In the genomic region with DNA sequence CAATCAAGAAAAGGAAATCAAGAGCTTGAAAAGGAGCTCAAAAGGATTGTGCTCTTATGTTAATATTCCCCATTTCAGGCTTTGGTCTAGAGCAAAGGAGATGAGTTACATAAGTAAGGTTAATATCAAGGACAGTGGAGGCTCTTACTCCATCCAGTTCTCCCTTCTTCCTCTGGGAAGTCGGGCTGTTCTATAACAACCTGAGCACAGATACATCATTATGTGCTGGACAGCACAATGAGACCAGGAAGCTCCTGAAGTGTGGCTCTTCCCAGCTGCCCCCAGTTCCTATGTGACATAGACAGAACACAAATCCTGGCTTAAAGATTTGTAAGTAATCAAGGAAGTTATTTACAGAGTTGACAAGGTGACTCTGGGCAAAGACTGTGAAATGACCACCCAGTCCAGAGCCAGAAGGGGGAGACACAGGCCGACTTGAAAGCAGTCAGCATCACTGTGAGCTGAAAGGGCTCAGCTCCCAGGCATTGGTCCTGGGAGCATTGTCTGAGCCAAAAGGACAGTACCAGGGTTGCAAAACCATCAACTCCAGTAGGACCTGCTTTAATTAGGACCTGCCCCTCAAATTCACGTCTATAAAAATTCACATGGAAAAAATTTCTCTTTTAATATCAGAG, we compare ENCODE assay signal across 9 cellular contexts.
A peak's percentile ranks its signal among the peaks of the same experiment; 100 is the strongest.
DNase-seq lines count a peak whose midpoint lies in the region; ATAC-seq lines count a peak whose summit lies in the region.
"Had no signal": no experiment of that assay in that cellular context is flagged by ENCODE, and none has a peak within 500 bp of the region (broad histone marks: within the 10 kb centered on the region; RNA-seq: fewer than 3 reads in every experiment).

No MANE protein-coding gene starts in this region.

- H3K9me3 Mint-ChIP-seq in stimulated activated naive CD8-positive, alpha-beta T cell treated with anti-CD3 and anti-CD28 coated beads, Interleukin-15, amount 100 ng/mL, for 72 hours, result peaks cover 0 to 10% of the 10 kb centered on the region in 2 donors
- no peaks in the 10 kb centered on the region for H3K9me3 Mint-ChIP-seq in activated naive CD8-positive, alpha-beta T cell treated with anti-CD3 and anti-CD28 coated beads for 36 hours
- H3K9me3 Mint-ChIP-seq: activated naive CD4-positive, alpha-beta T cell treated with anti-CD3 and anti-CD28 coated beads, Interleukin-2, amount 50 U/mL, for 24 hours had no signal

- no peaks in the 10 kb centered on the region for H3K4me1 Mint-ChIP-seq in stimulated activated naive CD8-positive, alpha-beta T cell treated with anti-CD3 and anti-CD28 coated beads, Interleukin-15, amount 100 ng/mL, for 72 hours
- no peaks in the 10 kb centered on the region for H3K4me1 Mint-ChIP-seq in activated naive CD8-positive, alpha-beta T cell treated with anti-CD3 and anti-CD28 coated beads for 36 hours
- H3K4me1 Mint-ChIP-seq: activated naive CD4-positive, alpha-beta T cell treated with anti-CD3 and anti-CD28 coated beads, Interleukin-2, amount 50 U/mL, for 24 hours had no signal

- H3K36me3 Mint-ChIP-seq in activated naive CD8-positive, alpha-beta T cell treated with anti-CD3 and anti-CD28 coated beads for 36 hours, result no peaks in the 10 kb centered on the region
- H3K36me3 Mint-ChIP-seq: activated naive CD4-positive, alpha-beta T cell treated with anti-CD3 and anti-CD28 coated beads, Interleukin-2, amount 50 U/mL, for 24 hours had no signal

- no peaks in the 10 kb centered on the region for H3K27me3 Mint-ChIP-seq in stimulated activated naive CD8-positive, alpha-beta T cell treated with anti-CD3 and anti-CD28 coated beads, Interleukin-15, amount 100 ng/mL, for 72 hours
- peaks cover 5% of the 10 kb centered on the region for H3K27me3 Mint-ChIP-seq in activated naive CD8-positive, alpha-beta T cell treated with anti-CD3 and anti-CD28 coated beads for 36 hours

- H3K27ac Mint-ChIP-seq in stimulated activated naive CD8-positive, alpha-beta T cell treated with anti-CD3 and anti-CD28 coated beads, Interleukin-15, amount 100 ng/mL, for 72 hours, result no peak overlapping the region
- no peak overlapping the region for H3K27ac Mint-ChIP-seq in activated naive CD8-positive, alpha-beta T cell treated with anti-CD3 and anti-CD28 coated beads for 36 hours
- H3K27ac Mint-ChIP-seq: activated naive CD4-positive, alpha-beta T cell treated with anti-CD3 and anti-CD28 coated beads, Interleukin-2, amount 50 U/mL, for 24 hours had no signal

- no peak overlapping the region for H3K4me3 Mint-ChIP-seq in stimulated activated naive CD8-positive, alpha-beta T cell treated with anti-CD3 and anti-CD28 coated beads, Interleukin-15, amount 100 ng/mL, for 72 hours
- no peak overlapping the region for H3K4me3 Mint-ChIP-seq in activated naive CD8-positive, alpha-beta T cell treated with anti-CD3 and anti-CD28 coated beads for 36 hours
- H3K4me3 Mint-ChIP-seq: activated naive CD4-positive, alpha-beta T cell treated with anti-CD3 and anti-CD28 coated beads, Interleukin-2, amount 50 U/mL, for 24 hours had no signal

- peak; percentile 26 for ATAC-seq in stimulated activated naive CD8-positive, alpha-beta T cell treated with anti-CD3 and anti-CD28 coated beads, Interleukin-15, amount 100 ng/mL, for 72 hours
- no peak for ATAC-seq in stimulated activated naive CD8-positive, alpha-beta T cell treated with anti-CD3 and anti-CD28 coated beads, Interleukin-15, Interleukin-2, amounts not matched to agents 100 U/mL and 50 U/mL, for 24 hours

- no peak for DNase-seq in stimulated activated naive CD8-positive, alpha-beta T cell treated with anti-CD3 and anti-CD28 coated beads, Interleukin-15, amount 100 ng/mL, for 72 hours
- DNase-seq in stimulated activated naive CD8-positive, alpha-beta T cell treated with anti-CD3 and anti-CD28 coated beads, Interleukin-15, Interleukin-2, amounts not matched to agents 100 U/mL and 50 U/mL, for 24 hours, result no peak
- DNase-seq in NCI-H82 (lab: John Stamatoyannopoulos, UW), result peak; percentile 85
- peak; percentile 27 for DNase-seq in epidermal melanocyte (ENCODE audit: insufficient read length, low spot score)
- DNase-seq in mucosa of gallbladder (ENCODE audit: low spot score), result peak; percentile 34
- DNase-seq in SKM-1 treated with dmso at 0.1 percent for 144 hours (lab: John Stamatoyannopoulos, UW; ENCODE audit: unreplicated experiment), result no peak
- DNase-seq in SKM-1 (lab: John Stamatoyannopoulos, UW; ENCODE audit: unreplicated experiment), result no peak
- DNase-seq in activated naive CD8-positive, alpha-beta T cell treated with anti-CD3 and anti-CD28 coated beads for 36 hours, result no peak

Comparison
In these comparisons a context has a peak if more than half of its experiments do, and no peak if none do; other contexts are left out.
1. DNase-seq: peak in NCI-H82 (single experiment), epidermal melanocyte (single experiment) and mucosa of gallbladder (single experiment); none in stimulated activated naive CD8-positive, alpha-beta T cell treated with anti-CD3 and anti-CD28 coated beads, Interleukin-15, amount 100 ng/mL, for 72 hours (0 of 2), stimulated activated naive CD8-positive, alpha-beta T cell treated with anti-CD3 and anti-CD28 coated beads, Interleukin-15, Interleukin-2, amounts not matched to agents 100 U/mL and 50 U/mL, for 24 hours (single experiment), SKM-1 treated with dmso at 0.1 percent for 144 hours (single experiment), SKM-1 (single experiment) and activated naive CD8-positive, alpha-beta T cell treated with anti-CD3 and anti-CD28 coated beads for 36 hours (single experiment).